ENCODE assay signal across 1 cellular context in genomic region chr17:65122836-65123756, GRCh38.
A peak's percentile ranks its signal among the peaks of the same experiment; 100 is the strongest.
TF ChIP-seq lines count a peak whose summit lies in the region.

No MANE protein-coding gene starts in this region.

TF ChIP-seq in HepG2, 621 proteins besides CTCF, POLR2A, EP300 and RAD21 (continued from another document and continues in another):
- TF ChIP-seq, protein P1, sequence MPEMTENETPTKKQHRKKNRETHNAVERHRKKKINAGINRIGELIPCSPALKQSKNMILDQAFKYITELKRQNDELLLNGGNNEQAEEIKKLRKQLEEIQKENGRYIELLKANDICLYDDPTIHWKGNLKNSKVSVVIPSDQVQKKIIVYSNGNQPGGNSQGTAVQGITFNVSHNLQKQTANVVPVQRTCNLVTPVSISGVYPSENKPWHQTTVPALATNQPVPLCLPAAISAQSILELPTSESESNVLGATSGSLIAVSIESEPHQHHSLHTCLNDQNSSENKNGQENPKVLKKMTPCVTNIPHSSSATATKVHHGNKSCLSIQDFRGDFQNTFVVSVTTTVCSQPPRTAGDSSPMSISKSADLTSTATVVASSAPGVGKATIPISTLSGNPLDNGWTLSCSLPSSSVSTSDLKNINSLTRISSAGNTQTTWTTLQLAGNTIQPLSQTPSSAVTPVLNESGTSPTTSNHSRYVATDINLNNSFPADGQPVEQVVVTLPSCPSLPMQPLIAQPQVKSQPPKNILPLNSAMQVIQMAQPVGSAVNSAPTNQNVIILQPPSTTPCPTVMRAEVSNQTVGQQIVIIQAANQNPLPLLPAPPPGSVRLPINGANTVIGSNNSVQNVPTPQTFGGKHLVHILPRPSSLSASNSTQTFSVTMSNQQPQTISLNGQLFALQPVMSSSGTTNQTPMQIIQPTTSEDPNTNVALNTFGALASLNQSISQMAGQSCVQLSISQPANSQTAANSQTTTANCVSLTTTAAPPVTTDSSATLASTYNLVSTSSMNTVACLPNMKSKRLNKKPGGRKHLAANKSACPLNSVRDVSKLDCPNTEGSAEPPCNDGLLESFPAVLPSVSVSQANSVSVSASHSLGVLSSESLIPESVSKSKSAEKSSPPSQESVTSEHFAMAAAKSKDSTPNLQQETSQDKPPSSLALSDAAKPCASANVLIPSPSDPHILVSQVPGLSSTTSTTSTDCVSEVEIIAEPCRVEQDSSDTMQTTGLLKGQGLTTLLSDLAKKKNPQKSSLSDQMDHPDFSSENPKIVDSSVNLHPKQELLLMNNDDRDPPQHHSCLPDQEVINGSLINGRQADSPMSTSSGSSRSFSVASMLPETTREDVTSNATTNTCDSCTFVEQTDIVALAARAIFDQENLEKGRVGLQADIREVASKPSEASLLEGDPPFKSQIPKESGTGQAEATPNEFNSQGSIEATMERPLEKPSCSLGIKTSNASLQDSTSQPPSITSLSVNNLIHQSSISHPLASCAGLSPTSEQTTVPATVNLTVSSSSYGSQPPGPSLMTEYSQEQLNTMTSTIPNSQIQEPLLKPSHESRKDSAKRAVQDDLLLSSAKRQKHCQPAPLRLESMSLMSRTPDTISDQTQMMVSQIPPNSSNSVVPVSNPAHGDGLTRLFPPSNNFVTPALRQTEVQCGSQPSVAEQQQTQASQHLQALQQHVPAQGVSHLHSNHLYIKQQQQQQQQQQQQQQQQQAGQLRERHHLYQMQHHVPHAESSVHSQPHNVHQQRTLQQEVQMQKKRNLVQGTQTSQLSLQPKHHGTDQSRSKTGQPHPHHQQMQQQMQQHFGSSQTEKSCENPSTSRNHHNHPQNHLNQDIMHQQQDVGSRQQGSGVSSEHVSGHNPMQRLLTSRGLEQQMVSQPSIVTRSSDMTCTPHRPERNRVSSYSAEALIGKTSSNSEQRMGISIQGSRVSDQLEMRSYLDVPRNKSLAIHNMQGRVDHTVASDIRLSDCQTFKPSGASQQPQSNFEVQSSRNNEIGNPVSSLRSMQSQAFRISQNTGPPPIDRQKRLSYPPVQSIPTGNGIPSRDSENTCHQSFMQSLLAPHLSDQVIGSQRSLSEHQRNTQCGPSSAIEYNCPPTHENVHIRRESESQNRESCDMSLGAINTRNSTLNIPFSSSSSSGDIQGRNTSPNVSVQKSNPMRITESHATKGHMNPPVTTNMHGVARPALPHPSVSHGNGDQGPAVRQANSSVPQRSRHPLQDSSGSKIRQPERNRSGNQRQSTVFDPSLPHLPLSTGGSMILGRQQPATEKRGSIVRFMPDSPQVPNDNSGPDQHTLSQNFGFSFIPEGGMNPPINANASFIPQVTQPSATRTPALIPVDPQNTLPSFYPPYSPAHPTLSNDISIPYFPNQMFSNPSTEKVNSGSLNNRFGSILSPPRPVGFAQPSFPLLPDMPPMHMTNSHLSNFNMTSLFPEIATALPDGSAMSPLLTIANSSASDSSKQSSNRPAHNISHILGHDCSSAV (CRISPR knock-in tag; IDR thresholded peaks at IDR 0.05; ENCODE audit: borderline replicate concordance) = no peak
- no peak for TF ChIP-seq PRPF4 (IDR thresholded peaks at IDR 0.05; ENCODE audit: low read depth, low read length, poor library complexity, severe bottlenecking)
- no peak for TF ChIP-seq ZNF615 (CRISPR knock-in tag; IDR thresholded peaks at IDR 0.05; ENCODE audit: borderline replicate concordance)
- TF ChIP-seq, protein P2, sequence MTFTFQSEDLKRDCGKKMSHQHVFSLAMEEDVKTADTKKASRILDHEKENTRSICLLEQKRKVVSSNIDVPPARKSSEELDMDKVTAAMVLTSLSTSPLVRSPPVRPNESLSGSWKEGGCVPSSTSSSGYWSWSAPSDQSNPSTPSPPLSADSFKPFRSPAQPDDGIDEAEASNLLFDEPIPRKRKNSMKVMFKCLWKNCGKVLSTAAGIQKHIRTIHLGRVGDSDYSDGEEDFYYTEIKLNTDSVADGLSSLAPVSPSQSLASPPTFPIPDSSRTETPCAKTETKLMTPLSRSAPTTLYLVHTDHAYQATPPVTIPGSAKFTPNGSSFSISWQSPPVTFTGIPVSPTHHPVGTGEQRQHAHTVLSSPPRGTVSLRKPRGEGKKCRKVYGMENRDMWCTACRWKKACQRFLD (CRISPR knock-in tag; IDR thresholded peaks at IDR 0.05; ENCODE audit: borderline replicate concordance) = no peak
- TF ChIP-seq ARNT2 (CRISPR knock-in tag; IDR thresholded peaks at IDR 0.05; ENCODE audit: low read depth) = no peak; the same call in 1 of the 2 replicates
- TF ChIP-seq, protein P3, sequence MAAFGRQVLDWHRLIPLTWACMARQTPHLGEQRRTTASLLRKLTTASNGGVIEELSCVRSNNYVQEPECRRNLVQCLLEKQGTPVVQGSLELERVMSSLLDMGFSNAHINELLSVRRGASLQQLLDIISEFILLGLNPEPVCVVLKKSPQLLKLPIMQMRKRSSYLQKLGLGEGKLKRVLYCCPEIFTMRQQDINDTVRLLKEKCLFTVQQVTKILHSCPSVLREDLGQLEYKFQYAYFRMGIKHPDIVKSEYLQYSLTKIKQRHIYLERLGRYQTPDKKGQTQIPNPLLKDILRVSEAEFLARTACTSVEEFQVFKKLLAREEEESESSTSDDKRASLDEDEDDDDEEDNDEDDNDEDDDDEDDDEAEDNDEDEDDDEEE (CRISPR knock-in tag; IDR thresholded peaks at IDR 0.05) = peak; percentile 90
- TF ChIP-seq, protein P4, sequence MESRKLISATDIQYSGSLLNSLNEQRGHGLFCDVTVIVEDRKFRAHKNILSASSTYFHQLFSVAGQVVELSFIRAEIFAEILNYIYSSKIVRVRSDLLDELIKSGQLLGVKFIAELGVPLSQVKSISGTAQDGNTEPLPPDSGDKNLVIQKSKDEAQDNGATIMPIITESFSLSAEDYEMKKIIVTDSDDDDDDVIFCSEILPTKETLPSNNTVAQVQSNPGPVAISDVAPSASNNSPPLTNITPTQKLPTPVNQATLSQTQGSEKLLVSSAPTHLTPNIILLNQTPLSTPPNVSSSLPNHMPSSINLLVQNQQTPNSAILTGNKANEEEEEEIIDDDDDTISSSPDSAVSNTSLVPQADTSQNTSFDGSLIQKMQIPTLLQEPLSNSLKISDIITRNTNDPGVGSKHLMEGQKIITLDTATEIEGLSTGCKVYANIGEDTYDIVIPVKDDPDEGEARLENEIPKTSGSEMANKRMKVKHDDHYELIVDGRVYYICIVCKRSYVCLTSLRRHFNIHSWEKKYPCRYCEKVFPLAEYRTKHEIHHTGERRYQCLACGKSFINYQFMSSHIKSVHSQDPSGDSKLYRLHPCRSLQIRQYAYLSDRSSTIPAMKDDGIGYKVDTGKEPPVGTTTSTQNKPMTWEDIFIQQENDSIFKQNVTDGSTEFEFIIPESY (CRISPR knock-in tag; IDR thresholded peaks at IDR 0.05) = no peak; the same call in 1 of the 2 replicates
- TF ChIP-seq ETV5 (CRISPR knock-in tag; IDR thresholded peaks at IDR 0.05; ENCODE audit: borderline replicate concordance) = peak; percentile 83
- TF ChIP-seq ATF7 (IDR thresholded peaks at IDR 0.05) = no peak
- TF ChIP-seq ATF7 (CRISPR knock-in tag; IDR thresholded peaks at IDR 0.05) = no peak
- no peak; the same call in 1 of the 2 replicates for TF ChIP-seq GLI4 (CRISPR knock-in tag; IDR thresholded peaks at IDR 0.05; ENCODE audit: borderline replicate concordance)
- peak; percentile 43 for TF ChIP-seq AGO1 (IDR thresholded peaks at IDR 0.05; ENCODE audit: low read depth, low read length, poor library complexity, severe bottlenecking)
- 0 out of 2 replicates have a peak, but pooled peaks have one; percentile 43 for TF ChIP-seq ZNF124 (CRISPR knock-in tag; IDR thresholded peaks at IDR 0.05)
- no peak for TF ChIP-seq ZNF746 (CRISPR knock-in tag; IDR thresholded peaks at IDR 0.05)
- TF ChIP-seq HOXA3 (CRISPR knock-in tag; IDR thresholded peaks at IDR 0.05) = peak; percentile 63; the same call in 1 of the 2 replicates
- TF ChIP-seq ZNF501 (CRISPR knock-in tag; IDR thresholded peaks at IDR 0.05) = peak; percentile 87
- TF ChIP-seq ZFX (CRISPR knock-in tag; IDR thresholded peaks at IDR 0.05; ENCODE audit: low read depth) = peak; percentile 82
- TF ChIP-seq, protein P5, sequence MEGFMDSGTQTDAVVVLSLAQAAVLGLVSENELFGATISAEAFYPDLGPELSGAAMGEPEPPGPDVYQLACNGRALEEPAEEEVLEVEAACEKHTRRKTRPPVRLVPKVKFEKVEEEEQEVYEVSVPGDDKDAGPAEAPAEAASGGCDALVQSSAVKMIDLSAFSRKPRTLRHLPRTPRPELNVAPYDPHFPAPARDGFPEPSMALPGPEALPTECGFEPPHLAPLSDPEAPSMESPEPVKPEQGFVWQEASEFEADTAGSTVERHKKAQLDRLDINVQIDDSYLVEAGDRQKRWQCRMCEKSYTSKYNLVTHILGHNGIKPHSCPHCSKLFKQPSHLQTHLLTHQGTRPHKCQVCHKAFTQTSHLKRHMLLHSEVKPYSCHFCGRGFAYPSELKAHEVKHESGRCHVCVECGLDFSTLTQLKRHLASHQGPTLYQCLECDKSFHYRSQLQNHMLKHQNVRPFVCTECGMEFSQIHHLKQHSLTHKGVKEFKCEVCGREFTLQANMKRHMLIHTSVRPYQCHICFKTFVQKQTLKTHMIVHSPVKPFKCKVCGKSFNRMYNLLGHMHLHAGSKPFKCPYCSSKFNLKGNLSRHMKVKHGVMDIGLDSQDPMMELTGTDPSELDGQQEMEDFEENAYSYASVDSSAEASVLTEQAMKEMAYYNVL (CRISPR knock-in tag; IDR thresholded peaks at IDR 0.05; ENCODE audit: borderline replicate concordance) = 0 out of 2 replicates have a peak, but pooled peaks have one; percentile 43
- no peak for TF ChIP-seq ZFP36L2 (CRISPR knock-in tag; IDR thresholded peaks at IDR 0.05)
- no peak for TF ChIP-seq ZNF850 (CRISPR knock-in tag; conservative IDR thresholded peaks at IDR 0.05)
- no peak for TF ChIP-seq EZH2 (conservative IDR thresholded peaks at IDR 0.05; ENCODE audit: low read depth, low read length)
- no peak; the same call in 1 of the 2 replicates for TF ChIP-seq KAT7 (CRISPR knock-in tag; IDR thresholded peaks at IDR 0.05; ENCODE audit: borderline replicate concordance)
- TF ChIP-seq BCL3 (CRISPR knock-in tag; IDR thresholded peaks at IDR 0.05) = peak; percentile 26; the same call in 1 of the 2 replicates
- no peak for TF ChIP-seq NFIB (CRISPR knock-in tag; IDR thresholded peaks at IDR 0.05; ENCODE audit: borderline replicate concordance)
- 0 out of 2 replicates have a peak, but pooled peaks have one; percentile 32 for TF ChIP-seq ZNF891 (CRISPR knock-in tag; IDR thresholded peaks at IDR 0.05)
- TF ChIP-seq SNAPC4 (CRISPR knock-in tag; IDR thresholded peaks at IDR 0.05) = no peak
- TF ChIP-seq USF2 (IDR thresholded peaks at IDR 0.05; ENCODE audit: low read depth, low read length) = no peak
- TF ChIP-seq USF2 (CRISPR knock-in tag; IDR thresholded peaks at IDR 0.05; ENCODE audit: borderline replicate concordance) = no peak
- no peak for TF ChIP-seq SMYD3 (CRISPR knock-in tag; IDR thresholded peaks at IDR 0.05)
- TF ChIP-seq THAP8 (CRISPR knock-in tag; IDR thresholded peaks at IDR 0.05; ENCODE audit: borderline replicate concordance) = peak; percentile 84
- TF ChIP-seq DMAP1 (CRISPR knock-in tag; IDR thresholded peaks at IDR 0.05) = peak; percentile 75
- TF ChIP-seq KDM3A (CRISPR knock-in tag; IDR thresholded peaks at IDR 0.05; ENCODE audit: low read depth) = peak; percentile 55; the same call in 1 of the 2 replicates
